18 cellular contexts compared by ENCODE assay signal in genomic region chr6:166514196-166514595, GRCh38.
A peak's percentile ranks its signal among the peaks of the same experiment; 100 is the strongest.
DNase-seq lines count a peak whose midpoint lies in the region; ATAC-seq and TF ChIP-seq lines count a peak whose summit lies in the region.
"Had no signal": no experiment of that assay in that cellular context is flagged by ENCODE, and none has a peak within 500 bp of the region (broad histone marks: within the 10 kb centered on the region; RNA-seq: fewer than 3 reads in every experiment).

No MANE protein-coding gene starts in this region.

- TF ChIP-seq EP300 in SK-N-SH (IDR thresholded peaks at IDR 0.05; ENCODE audit: borderline replicate concordance in 1 of 2, low read depth in 1 of 2, low read length in 1 of 2), result no peak

- H3K9me3 Mint-ChIP-seq in stimulated activated memory B cell treated with anti-CD40 and anti-IgM and Interleukin-4, amounts not matched to agents 10 μg/mL and 1 μg/mL and 100 μg/mL, for 72 hours, result no peaks in the 10 kb centered on the region
- H3K9me3 Mint-ChIP-seq: activated T-helper 1 cell treated with anti-CD3 and anti-CD28 coated beads, Interleukin-12 subunit alpha, Interleukin-12 subunit beta, Interleukin-2, Interleukin-4 antibody, amounts not matched to agents 30 ng/mL and 10 ng/mL and 1 ng/mL, durations not matched to agents 14 hours and 24 hours and 36 hours had no signal

- ATAC-seq in SK-N-SH treated with all-trans-retinoic acid at 6 μM for 48 hours (peak; percentile 38), gastrocnemius medialis (no peak), HG02642 (IDR thresholded peaks at IDR 0.05; ENCODE audit: poor library complexity, unreplicated experiment) (no peak)
- no peak for ATAC-seq in stimulated activated memory B cell treated with anti-CD40 and anti-IgM and Interleukin-4, amounts not matched to agents 10 μg/mL and 1 μg/mL and 100 μg/mL, for 72 hours

- H3K79me2 ChIP-seq in SK-N-SH (ENCODE audit: insufficient read depth), result no peaks in the 10 kb centered on the region; the same call in 1 of the 2 replicates
- no peaks in the 10 kb centered on the region for H3K79me2 ChIP-seq in OCI-LY7 (ENCODE audit: insufficient read depth, low read depth, low read length)

- H3K4me1 ChIP-seq in SK-N-SH (ENCODE audit: control insufficient read depth in 1 of 2, insufficient read depth in 2 of 2, low read depth in 1 of 2, low read length in 1 of 2) (peaks cover 3 to 13% of the 10 kb centered on the region in 2 experiments; a peak in 2 of 4 replicates), gastrocnemius medialis (no peaks in the 10 kb centered on the region), OCI-LY7 (ENCODE audit: insufficient read depth, low read length, poor library complexity, severe bottlenecking) (no peaks in the 10 kb centered on the region)
- H3K4me1 ChIP-seq: tibial nerve had no signal

- no peak overlapping the region for H3K4me3 Mint-ChIP-seq in stimulated activated memory B cell treated with anti-CD40 and anti-IgM and Interleukin-4, amounts not matched to agents 10 μg/mL and 1 μg/mL and 100 μg/mL, for 72 hours
- H3K4me3 Mint-ChIP-seq: activated T-helper 1 cell treated with anti-CD3 and anti-CD28 coated beads, Interleukin-12 subunit alpha, Interleukin-12 subunit beta, Interleukin-2, Interleukin-4 antibody, amounts not matched to agents 30 ng/mL and 10 ng/mL and 1 ng/mL, durations not matched to agents 14 hours and 24 hours and 36 hours had no signal

- H3K9me2 ChIP-seq in SK-N-SH, result no peaks in the 10 kb centered on the region
- no peaks in the 10 kb centered on the region for H3K9me2 ChIP-seq in OCI-LY7 (ENCODE audit: insufficient read depth, low read length)

- no peak for DNase-seq in SK-N-SH
- peak; percentile 12 for DNase-seq in iPS DF 19.7 (ENCODE audit: low read depth, low spot score)
- DNase-seq in gastrocnemius medialis, result no peak
- DNase-seq in OCI-LY7 (ENCODE audit: low spot score), result no peak
- DNase-seq: 8988T; activated CD4-positive, alpha-beta T cell treated with anti-CD3 and anti-CD28 coated beads for 4 hours; aorta; DMS 273 treated with DMSO at 0.1 percent for 48 hours; effector CD4-positive, alpha-beta T cell; glutamatergic neuron; NCI-H2171 treated with DMSO at 0.1 percent for 48 hours; nucleus accumbens had no signal

- WGBS in SK-N-SH (ENCODE audit: low lambda C conversion rate), result 43% methylated on average over 1 of the region's 3 CpGs

- no peak overlapping the region for H3K4me3 ChIP-seq in SK-N-SH (ENCODE audit: low read depth in 2 of 2, low read length in 1 of 2)
- H3K4me3 ChIP-seq in gastrocnemius medialis, result no peak overlapping the region
- H3K4me3 ChIP-seq in OCI-LY7 (ENCODE audit: low read depth, low read length, poor library complexity, severe bottlenecking), result no peak overlapping the region
- H3K4me3 ChIP-seq: tibial nerve had no signal

- no peak; the same call in 1 of the 2 replicates for TF ChIP-seq CTCF in SK-N-SH (IDR thresholded peaks at IDR 0.05)
- TF ChIP-seq CTCF in gastrocnemius medialis (IDR thresholded peaks at IDR 0.05 in 4 of 5, conservative IDR thresholded peaks at IDR 0.05 in 1 of 5), result no peak
- no peak for TF ChIP-seq CTCF in OCI-LY7 (conservative IDR thresholded peaks at IDR 0.05; ENCODE audit: low read length)

- no peak for TF ChIP-seq POLR2A in gastrocnemius medialis (IDR thresholded peaks at IDR 0.05)

- in situ Hi-C loops in gastrocnemius medialis (cut with MboI; ENCODE audit: low sequenced_read_pairs in 4 of 4), result no loop called here

- H3K27me3 Mint-ChIP-seq in stimulated activated memory B cell treated with anti-CD40 and anti-IgM and Interleukin-4, amounts not matched to agents 10 μg/mL and 1 μg/mL and 100 μg/mL, for 72 hours, result no peaks in the 10 kb centered on the region

- H2AFZ ChIP-seq in SK-N-SH (ENCODE audit: low read depth) (no peak overlapping the region), OCI-LY7 (ENCODE audit: low read length) (no peak overlapping the region)

- peaks cover 21% of the 10 kb centered on the region for H3K4me1 Mint-ChIP-seq in stimulated activated memory B cell treated with anti-CD40 and anti-IgM and Interleukin-4, amounts not matched to agents 10 μg/mL and 1 μg/mL and 100 μg/mL, for 72 hours

- no peaks in the 10 kb centered on the region for H3K36me3 Mint-ChIP-seq in stimulated activated memory B cell treated with anti-CD40 and anti-IgM and Interleukin-4, amounts not matched to agents 10 μg/mL and 1 μg/mL and 100 μg/mL, for 72 hours

- H3K27ac ChIP-seq in SK-N-SH (ENCODE audit: low read depth in 2 of 2, low read length in 1 of 2), result no peak overlapping the region; a peak in 1 of 4 replicates
- peak overlapping the region; percentile 14 for H3K27ac ChIP-seq in angular gyrus (ENCODE audit: low read depth, low read length)
- no peak overlapping the region for H3K27ac ChIP-seq in gastrocnemius medialis
- H3K27ac ChIP-seq in OCI-LY7 (ENCODE audit: low read depth, low read length, poor library complexity, severe bottlenecking), result no peak overlapping the region
- H3K27ac ChIP-seq: tibial nerve had no signal

- no peaks in the 10 kb centered on the region for H3K27me3 ChIP-seq in SK-N-SH (ENCODE audit: insufficient read depth)
- no peaks in the 10 kb centered on the region for H3K27me3 ChIP-seq in gastrocnemius medialis
- H3K27me3 ChIP-seq: tibial nerve had no signal

- no peak overlapping the region for H3K9ac ChIP-seq in SK-N-SH

- H3K4me2 ChIP-seq in SK-N-SH, result no peak overlapping the region
- H3K4me2 ChIP-seq in OCI-LY7 (ENCODE audit: low read length), result no peak overlapping the region

- CTCF ChIA-PET in SK-N-SH (lab: Yijun Ruan, JAX), result no interaction called here
- CTCF ChIA-PET in OCI-LY7 (lab: Charles Lee; ENCODE audit: unreplicated experiment), result no interaction called here

- H3K27ac Mint-ChIP-seq in stimulated activated memory B cell treated with anti-CD40 and anti-IgM and Interleukin-4, amounts not matched to agents 10 μg/mL and 1 μg/mL and 100 μg/mL, for 72 hours, result peak overlapping the region; percentile 74
- H3K27ac Mint-ChIP-seq: activated T-helper 1 cell treated with anti-CD3 and anti-CD28 coated beads, Interleukin-12 subunit alpha, Interleukin-12 subunit beta, Interleukin-2, Interleukin-4 antibody, amounts not matched to agents 30 ng/mL and 10 ng/mL and 1 ng/mL, durations not matched to agents 14 hours and 24 hours and 36 hours had no signal

- TF ChIP-seq RAD21 in SK-N-SH (IDR thresholded peaks at IDR 0.05; ENCODE audit: low read length), result no peak

- POLR2A ChIA-PET in SK-N-SH (lab: Yijun Ruan, JAX) (no interaction called here), OCI-LY7 (lab: Charles Lee) (no interaction called here)

- H4K20me1 ChIP-seq in SK-N-SH (ENCODE audit: insufficient read depth), result no peaks in the 10 kb centered on the region
- H4K20me1 ChIP-seq in OCI-LY7 (ENCODE audit: insufficient read depth, low read length), result no peaks in the 10 kb centered on the region

- intact Hi-C loops in gastrocnemius medialis (cut with DNase I; ENCODE audit: low total_unique reads), result no loop called here
- intact Hi-C loops in OCI-LY7 (cut with micrococcal nuclease; ENCODE audit: unreplicated experiment), result no loop called here

- BruUV-seq in OCI-LY7 (replicated peaks; lab: Mats Ljungman, UMichigan), result no TSS peak

- peaks cover 8% of the 10 kb centered on the region for H3F3A ChIP-seq in SK-N-SH (replicated peaks; ENCODE audit: insufficient read depth)

- peaks cover 21 to 61% of the 10 kb centered on the region in 2 experiments for H3K36me3 ChIP-seq in SK-N-SH (replicated peaks in 1 of 2; ENCODE audit: control insufficient read depth in 1 of 2, insufficient read depth in 2 of 2, low read length in 1 of 2)
- H3K36me3 ChIP-seq in gastrocnemius medialis, result peaks cover 0 to 5% of the 10 kb centered on the region in 2 donors
- no peaks in the 10 kb centered on the region for H3K36me3 ChIP-seq in OCI-LY7 (ENCODE audit: insufficient read depth, low read length)

- H3K9me3 ChIP-seq in SK-N-SH (no peaks in the 10 kb centered on the region), gastrocnemius medialis (no peaks in the 10 kb centered on the region), OCI-LY7 (ENCODE audit: low read length) (no peaks in the 10 kb centered on the region)

TF ChIP-seq in SK-N-SH treated with all-trans-retinoic acid at 6 μM for 48 hours, 23 proteins besides CTCF, POLR2A, EP300 and RAD21 (continues in another document):
- TF ChIP-seq ZNF565 (CRISPR knock-in tag; conservative IDR thresholded peaks at IDR 0.05; ENCODE audit: low read depth) (no peak), ZFP30 (CRISPR knock-in tag; IDR thresholded peaks at IDR 0.05) (no peak), POU6F1 (CRISPR knock-in tag; IDR thresholded peaks at IDR 0.05; ENCODE audit: borderline replicate concordance, low read depth) (no peak), ISL1 (CRISPR knock-in tag; IDR thresholded peaks at IDR 0.05) (no peak), ZC3H10 (CRISPR knock-in tag; IDR thresholded peaks at IDR 0.05) (no peak)

TF ChIP-seq in SK-N-SH, 30 proteins besides CTCF, POLR2A, EP300 and RAD21 (continues in another document):
- TF ChIP-seq FOXJ3 (CRISPR knock-in tag; IDR thresholded peaks at IDR 0.05) (no peak), PBX3 (IDR thresholded peaks at IDR 0.05) (no peak), GABPA (IDR thresholded peaks at IDR 0.05; ENCODE audit: low read depth) (no peak), TAF1 (IDR thresholded peaks at IDR 0.05; ENCODE audit: borderline replicate concordance, low read depth, low read length) (no peak), POLR2AphosphoS5 (IDR thresholded peaks at IDR 0.05; ENCODE audit: low read depth, low read length) (no peak), USF2 (IDR thresholded peaks at IDR 0.05; ENCODE audit: borderline replicate concordance, low read depth, low read length) (no peak), SMC3 (IDR thresholded peaks at IDR 0.05; ENCODE audit: low read depth, low read length) (no peak), GATA2 (CRISPR knock-in tag; IDR thresholded peaks at IDR 0.05) (no peak), RCOR1 (IDR thresholded peaks at IDR 0.05; ENCODE audit: low read length) (no peak), SIN3A (IDR thresholded peaks at IDR 0.05; ENCODE audit: borderline replicate concordance, low read depth, low read length) (no peak), MXI1 (IDR thresholded peaks at IDR 0.05; ENCODE audit: low read depth, low read length) (no peak)
